ENCODE assay signal across 9 cellular contexts in genomic region chr11:36247493-36247892, GRCh38.
"Had no signal": no experiment of that assay in that cellular context is flagged by ENCODE, and none has a peak within 500 bp of the region (broad histone marks: within the 10 kb centered on the region; RNA-seq: fewer than 3 reads in every experiment).

No MANE protein-coding gene starts in this region.

- H3K27ac ChIP-seq: GM23248, HL-60 had no signal

- ATAC-seq: HCT116 had no signal

- H3K4me3 ChIP-seq: GM23248, HAP-1 had no signal

- H3K9me3 ChIP-seq: HAP-1 had no signal

- H3K9ac ChIP-seq: GM23248 had no signal

- H3K27ac Mint-ChIP-seq: HFFc6, IgD-negative memory B cell had no signal

- H3K4me1 Mint-ChIP-seq: IgD-negative memory B cell had no signal

- H3K36me3 ChIP-seq: HAP-1 had no signal

- H3K4me1 ChIP-seq: HAP-1 had no signal

- H3K36me3 Mint-ChIP-seq: IgD-negative memory B cell had no signal

- H3K4me3 Mint-ChIP-seq: HFFc6, IgD-negative memory B cell had no signal

- H2AFZ ChIP-seq: GM23248 had no signal

- DNase-seq: GM23248, GOT3, H7, HFFc6, KG1 had no signal
